8 cellular contexts compared by ENCODE assay signal in genomic region chr16:85220125-85220839, GRCh38.
DNase-seq lines count a peak whose midpoint lies in the region; ATAC-seq, FAIRE-seq and TF ChIP-seq lines count a peak whose summit lies in the region.

No MANE protein-coding gene starts in this region.

- H3K4me3 ChIP-seq in SJSA1: peak overlapping the region; percentile 14

- ATAC-seq in GM21529 (IDR thresholded peaks at IDR 0.05; ENCODE audit: unreplicated experiment): no peak
- no peak for ATAC-seq in HG03571 (IDR thresholded peaks at IDR 0.05; ENCODE audit: unreplicated experiment)
- ATAC-seq in GM21576 (IDR thresholded peaks at IDR 0.05; ENCODE audit: unreplicated experiment): no peak

- H3K27me3 ChIP-seq in SJSA1 (replicated peaks): no peaks in the 10 kb centered on the region

- intact Hi-C loops in posterior cingulate gyrus (cut with DNase I): no loop called here

- DNase-seq in HEK293T (ENCODE audit: extremely low spot score) (peak; percentile 57), SJSA1 (ENCODE audit: low read depth in 1 of 2, low spot score in 2 of 2) (peak; percentile 75 to 76), frontal cortex (ENCODE audit: low spot score in 2 of 2) (peak; percentile 68), posterior cingulate gyrus (peak; percentile 35 to 97 (median 73)), H54 (ENCODE audit: insufficient read length, low spot score) (no peak)

- H3K27ac ChIP-seq in SJSA1: peak overlapping the region; percentile 29

- no peaks in the 10 kb centered on the region for H3K36me3 ChIP-seq in SJSA1

- peaks cover 26% of the 10 kb centered on the region for H3K4me1 ChIP-seq in SJSA1 (replicated peaks)

- TF ChIP-seq POLR2A in H54 (IDR thresholded peaks at IDR 0.05; ENCODE audit: low read depth, low read length): no peak

- CTCF ChIA-PET in HEK293T (lab: Yijun Ruan, JAX): interaction anchor here (0.5 kb wide), 1 partner anchor 33 kb away, joined by 3 read pairs; no protein-coding TSS in a partner anchor

- POLR2A ChIA-PET in HEK293T (lab: Yijun Ruan, JAX): no interaction called here

- H3K9me3 ChIP-seq in SJSA1 (replicated peaks): no peaks in the 10 kb centered on the region

- FAIRE-seq in frontal cortex (lab: Jason Lieb, UNC) (no peak), H54 (lab: Jason Lieb, UNC) (no peak)

TF ChIP-seq in HEK293T, 16 proteins besides CTCF, POLR2A, EP300 and RAD21:
- TF ChIP-seq PKNOX1 (IDR thresholded peaks at IDR 0.05) (peak; percentile 69), FOXK2 (IDR thresholded peaks at IDR 0.05) (no peak)
TF ChIP-seq in HEK293T: peak in this region for 1.
